ENCODE assay signal across 8 cellular contexts in genomic region chr15:40322531-40323238, GRCh38. TPM values are rescaled to one million over a fixed set of nuclear protein-coding genes. Genes with fewer than 3 reads are reported as not detected.
DNase-seq lines count a peak whose midpoint lies in the region; ATAC-seq, FAIRE-seq and TF ChIP-seq lines count a peak whose summit lies in the region.

No MANE protein-coding gene starts in this region.

- no peaks in the 10 kb centered on the region for H3K9me3 ChIP-seq in keratinocyte (ENCODE audit: control insufficient read depth, low read depth, low read length)
- H3K9me3 ChIP-seq in thoracic aorta: no peaks in the 10 kb centered on the region

- H3K79me2 ChIP-seq in keratinocyte (ENCODE audit: control insufficient read depth, insufficient read depth, low read length): peaks cover 21% of the 10 kb centered on the region

- H3K36me3 ChIP-seq in keratinocyte (ENCODE audit: control insufficient read depth in 2 of 2, extremely low read depth in 1 of 2, insufficient read depth in 2 of 2, low read length in 2 of 2) (peaks cover 0 to 8% of the 10 kb centered on the region in 2 experiments), thoracic aorta (no peaks in the 10 kb centered on the region)

- H3K4me1 ChIP-seq in keratinocyte (ENCODE audit: control insufficient read depth, extremely low read depth, insufficient read depth, low read length) (peaks cover 32% of the 10 kb centered on the region), thoracic aorta (ENCODE audit: control insufficient read depth in 1 of 2, low read depth in 2 of 2) (peaks cover 20 to 41% of the 10 kb centered on the region in 2 donors)

- dilution Hi-C loops in keratinocyte (cut with MboI; ENCODE audit: extremely low pct_ligation_motif_present, low sequenced_read_pairs): no loop called here

- peaks cover 21% of the 10 kb centered on the region for H3K27me3 Mint-ChIP-seq in activated CD4-positive, alpha-beta T cell treated with anti-CD3 and anti-CD28 coated beads, Interleukin-2, amount 10 ng/mL, durations not matched to agents 24 days and 14 days
- H3K27me3 Mint-ChIP-seq in activated naive CD8-positive, alpha-beta T cell treated with anti-CD3 and anti-CD28 coated beads for 36 hours: no peaks in the 10 kb centered on the region

- no peak overlapping the region for H3K9ac ChIP-seq in keratinocyte (ENCODE audit: control insufficient read depth, extremely low read depth, insufficient read depth, low read length)

- no peaks in the 10 kb centered on the region for H3K9me3 Mint-ChIP-seq in activated CD4-positive, alpha-beta T cell treated with anti-CD3 and anti-CD28 coated beads, Interleukin-2, amount 10 ng/mL, durations not matched to agents 24 days and 14 days
- H3K9me3 Mint-ChIP-seq in activated naive CD8-positive, alpha-beta T cell treated with anti-CD3 and anti-CD28 coated beads for 36 hours: no peaks in the 10 kb centered on the region

- intact Hi-C loops in activated CD4-positive, alpha-beta T cell treated with anti-CD3 and anti-CD28 coated beads, Interleukin-2, amount 10 ng/mL, durations not matched to agents 24 days and 14 days (cut with micrococcal nuclease): loop anchor here (1.0 to 5.0 kb wide), 6 partner anchors 12 to 275 kb away; partner anchors contain the start of genes ANKRD63 and PLCB2

- peak overlapping the region; percentile 76 for H3K27ac Mint-ChIP-seq in activated CD4-positive, alpha-beta T cell treated with anti-CD3 and anti-CD28 coated beads, Interleukin-2, amount 10 ng/mL, durations not matched to agents 24 days and 14 days
- H3K27ac Mint-ChIP-seq in activated naive CD8-positive, alpha-beta T cell treated with anti-CD3 and anti-CD28 coated beads for 36 hours: no peak overlapping the region

- no peak overlapping the region for H3K27ac ChIP-seq in keratinocyte (ENCODE audit: control insufficient read depth, insufficient read depth, low read length)
- H3K27ac ChIP-seq in thoracic aorta: peak overlapping the region; percentile 63 to 83

- peak; percentile 45 for ATAC-seq in thoracic aorta (ENCODE audit: insufficient number of reproducible peaks, low FRiP score, low read depth)

- FAIRE-seq in keratinocyte (lab: Jason Lieb, UNC): no peak

- no peak overlapping the region for H2AFZ ChIP-seq in keratinocyte (ENCODE audit: control insufficient read depth, low read length)

- DNase-seq in activated CD4-positive, alpha-beta T cell treated with anti-CD3 and anti-CD28 coated beads, Interleukin-2, amount 10 ng/mL, durations not matched to agents 24 days and 14 days: peak; percentile 61
- no peak for DNase-seq in activated CD4-positive, alpha-beta T cell treated with anti-CD3 and anti-CD28 coated beads for 4 hours
- no peak for DNase-seq in activated naive CD8-positive, alpha-beta T cell treated with anti-CD3 and anti-CD28 coated beads for 36 hours
- DNase-seq in keratinocyte (ENCODE audit: low read depth, low spot score): no peak
- DNase-seq in thoracic aorta (ENCODE audit: low spot score): no peak
- DNase-seq in NCI-H146 (lab: John Stamatoyannopoulos, UW): no peak
- no peak for DNase-seq in GM19238 (ENCODE audit: insufficient read length, low spot score)
- no peak for DNase-seq in HPDE6-E6E7 (ENCODE audit: extremely low spot score)

- H3K4me3 Mint-ChIP-seq in activated CD4-positive, alpha-beta T cell treated with anti-CD3 and anti-CD28 coated beads, Interleukin-2, amount 10 ng/mL, durations not matched to agents 24 days and 14 days: peak overlapping the region; percentile 82
- H3K4me3 Mint-ChIP-seq in activated naive CD8-positive, alpha-beta T cell treated with anti-CD3 and anti-CD28 coated beads for 36 hours: peak overlapping the region; percentile 69

- no peaks in the 10 kb centered on the region for H4K20me1 ChIP-seq in keratinocyte (ENCODE audit: control insufficient read depth, extremely low read depth, insufficient read depth, low read length)

- H3K9me1 ChIP-seq in keratinocyte (ENCODE audit: control insufficient read depth, extremely low read depth, insufficient read depth, low read length): no peaks in the 10 kb centered on the region

- H3K4me3 ChIP-seq in keratinocyte (ENCODE audit: control insufficient read depth in 2 of 3, extremely low read depth in 1 of 3, insufficient read depth in 2 of 3, low read depth in 1 of 3, low read length in 3 of 3) (peak overlapping the region; percentile 42 to 58 (median 48)), thoracic aorta (peak overlapping the region; percentile 62)

- TF ChIP-seq CTCF in keratinocyte (optimal IDR thresholded peaks at IDR 0.05 in 1 of 3, IDR thresholded peaks at IDR 0.05 in 1 of 3, conservative IDR thresholded peaks at IDR 0.05 in 1 of 3; ENCODE audit: extremely low read depth in 1 of 3, insufficient read depth in 2 of 3, low read length in 3 of 3) (no peak), thoracic aorta (IDR thresholded peaks at IDR 0.05) (no peak)

- H3K4me1 Mint-ChIP-seq in activated CD4-positive, alpha-beta T cell treated with anti-CD3 and anti-CD28 coated beads, Interleukin-2, amount 10 ng/mL, durations not matched to agents 24 days and 14 days: peaks cover 26% of the 10 kb centered on the region
- peaks cover 28% of the 10 kb centered on the region for H3K4me1 Mint-ChIP-seq in activated naive CD8-positive, alpha-beta T cell treated with anti-CD3 and anti-CD28 coated beads for 36 hours

- peak overlapping the region; percentile 30 for H3K4me2 ChIP-seq in keratinocyte (ENCODE audit: control insufficient read depth, extremely low read depth, insufficient read depth, low read depth, low read length)

- H3K36me3 Mint-ChIP-seq in activated CD4-positive, alpha-beta T cell treated with anti-CD3 and anti-CD28 coated beads, Interleukin-2, amount 10 ng/mL, durations not matched to agents 24 days and 14 days (ENCODE audit: low read depth): peaks cover 9% of the 10 kb centered on the region
- peaks cover 9% of the 10 kb centered on the region for H3K36me3 Mint-ChIP-seq in activated naive CD8-positive, alpha-beta T cell treated with anti-CD3 and anti-CD28 coated beads for 36 hours

- H3K27me3 ChIP-seq in keratinocyte (ENCODE audit: control insufficient read depth, extremely low read depth, insufficient read depth, low read length): no peaks in the 10 kb centered on the region
- no peaks in the 10 kb centered on the region for H3K27me3 ChIP-seq in thoracic aorta (replicated peaks; ENCODE audit: insufficient read depth)

RNA-seq across cellular contexts. Expression of gene INAFM2, which starts 0.8 kb away (rescaled TPM):
- total RNA-seq in activated CD4-positive, alpha-beta T cell treated with anti-CD3 and anti-CD28 coated beads, Interleukin-2, amount 10 ng/mL, durations not matched to agents 24 days and 14 days: 22.8 and 23.3 TPM in 2 replicates
- total RNA-seq in activated naive CD8-positive, alpha-beta T cell treated with anti-CD3 and anti-CD28 coated beads for 36 hours: 10 to 100 TPM; 13.5 to 15.5 TPM
- 9.1 to 15.2 TPM (median 13.5 TPM) in 3 replicates for polyA plus RNA-seq in keratinocyte
- polyA plus RNA-seq in keratinocyte (2011; ENCODE audit: low read depth): 2.5 TPM
- polyA plus RNA-seq in keratinocyte (2011; cell fraction: cytosol; rRNA removed): 8.5 and 17.1 TPM in 2 replicates
- polyA plus RNA-seq in keratinocyte (2011; cell fraction: nucleus; rRNA removed): 17.2 and 18.4 TPM in 2 replicates
- polyA plus RNA-seq in keratinocyte (2012; ENCODE audit: low replicate concordance): 7.8 and 18.3 TPM in 2 replicates
- polyA minus RNA-seq in keratinocyte: 4.8 to 6.7 TPM (median 6.4 TPM) in 3 replicates
- 10.7 TPM for polyA minus RNA-seq in keratinocyte (2011; cell fraction: cytosol; rRNA and poly(A)+ RNA removed)
- 4.6 and 5.9 TPM in 2 replicates for polyA minus RNA-seq in keratinocyte (2011; cell fraction: nucleus; rRNA and poly(A)+ RNA removed)
- total RNA-seq in thoracic aorta: 10 to 100 TPM; 63.8 to 79.2 TPM

RNA-seq across cellular contexts. Expression of gene PLCB2, which starts 14.9 kb away (rescaled TPM):
- 82.7 and 95.7 TPM in 2 replicates for total RNA-seq in activated CD4-positive, alpha-beta T cell treated with anti-CD3 and anti-CD28 coated beads, Interleukin-2, amount 10 ng/mL, durations not matched to agents 24 days and 14 days
- 10 to 100 TPM; 40.8 to 43.6 TPM for total RNA-seq in activated naive CD8-positive, alpha-beta T cell treated with anti-CD3 and anti-CD28 coated beads for 36 hours
- polyA plus RNA-seq in keratinocyte: 0.52 to 1.1 TPM (median 0.73 TPM) in 3 replicates
- not detected for polyA plus RNA-seq in keratinocyte (2011; ENCODE audit: low read depth)
- polyA plus RNA-seq in keratinocyte (2011; cell fraction: cytosol; rRNA removed): 0.69 and 0.72 TPM in 2 replicates
- 0.73 and 1.3 TPM in 2 replicates for polyA plus RNA-seq in keratinocyte (2011; cell fraction: nucleus; rRNA removed)
- polyA plus RNA-seq in keratinocyte (2012; ENCODE audit: low replicate concordance): 0.23 and 1.4 TPM in 2 replicates
- polyA minus RNA-seq in keratinocyte: 0.40 to 0.69 TPM in 2 of 3 replicates, not detected in the other
- not detected for polyA minus RNA-seq in keratinocyte (2011; cell fraction: cytosol; rRNA and poly(A)+ RNA removed)
- not detected in 2 replicates for polyA minus RNA-seq in keratinocyte (2011; cell fraction: nucleus; rRNA and poly(A)+ RNA removed)
- 10 to 100 TPM; 17.7 to 32.4 TPM for total RNA-seq in thoracic aorta

RNA-seq across cellular contexts. Expression of gene CCDC9B, which starts 18.1 kb away (rescaled TPM):
- 0.21 and 0.54 TPM in 2 replicates for total RNA-seq in activated CD4-positive, alpha-beta T cell treated with anti-CD3 and anti-CD28 coated beads, Interleukin-2, amount 10 ng/mL, durations not matched to agents 24 days and 14 days
- total RNA-seq in activated naive CD8-positive, alpha-beta T cell treated with anti-CD3 and anti-CD28 coated beads for 36 hours: under 1 TPM; 0.24 to 0.62 TPM
- 6.3 to 9.6 TPM (median 7.4 TPM) in 3 replicates for polyA plus RNA-seq in keratinocyte
- polyA plus RNA-seq in keratinocyte (2011; ENCODE audit: low read depth): 32.3 TPM
- 7.6 and 13.9 TPM in 2 replicates for polyA plus RNA-seq in keratinocyte (2011; cell fraction: cytosol; rRNA removed)
- polyA plus RNA-seq in keratinocyte (2011; cell fraction: nucleus; rRNA removed): 105 and 122 TPM in 2 replicates
- 22.8 and 85.9 TPM in 2 replicates for polyA plus RNA-seq in keratinocyte (2012; ENCODE audit: low replicate concordance)
- 27.3 to 109 TPM (median 58.7 TPM) in 3 replicates for polyA minus RNA-seq in keratinocyte
- 16.5 TPM for polyA minus RNA-seq in keratinocyte (2011; cell fraction: cytosol; rRNA and poly(A)+ RNA removed)
- polyA minus RNA-seq in keratinocyte (2011; cell fraction: nucleus; rRNA and poly(A)+ RNA removed): 44.7 and 58.6 TPM in 2 replicates
- total RNA-seq in thoracic aorta: 10 to 100 TPM; 30.1 to 57.1 TPM

RNA-seq across cellular contexts. Expression of gene PHGR1, which starts 28.1 kb away (rescaled TPM):
- total RNA-seq in activated CD4-positive, alpha-beta T cell treated with anti-CD3 and anti-CD28 coated beads, Interleukin-2, amount 10 ng/mL, durations not matched to agents 24 days and 14 days: not detected in 2 replicates
- total RNA-seq in activated naive CD8-positive, alpha-beta T cell treated with anti-CD3 and anti-CD28 coated beads for 36 hours: not detected
- polyA plus RNA-seq in keratinocyte: not detected in 3 replicates
- polyA plus RNA-seq in keratinocyte (2011; ENCODE audit: low read depth): not detected
- not detected in 2 replicates for polyA plus RNA-seq in keratinocyte (2011; cell fraction: cytosol; rRNA removed)
- polyA plus RNA-seq in keratinocyte (2011; cell fraction: nucleus; rRNA removed): not detected in 2 replicates
- not detected in 2 replicates for polyA plus RNA-seq in keratinocyte (2012; ENCODE audit: low replicate concordance)
- not detected in 3 replicates for polyA minus RNA-seq in keratinocyte
- polyA minus RNA-seq in keratinocyte (2011; cell fraction: cytosol; rRNA and poly(A)+ RNA removed): not detected
- not detected in 2 replicates for polyA minus RNA-seq in keratinocyte (2011; cell fraction: nucleus; rRNA and poly(A)+ RNA removed)
- total RNA-seq in thoracic aorta: not detected

RNA-seq across cellular contexts. Expression of gene DISP2, which starts 35.3 kb away (rescaled TPM):
- total RNA-seq in activated CD4-positive, alpha-beta T cell treated with anti-CD3 and anti-CD28 coated beads, Interleukin-2, amount 10 ng/mL, durations not matched to agents 24 days and 14 days: 0.02 and 0.05 TPM in 2 replicates
- under 1 TPM; 0.08 to 0.14 TPM for total RNA-seq in activated naive CD8-positive, alpha-beta T cell treated with anti-CD3 and anti-CD28 coated beads for 36 hours
- polyA plus RNA-seq in keratinocyte: 0.12 to 0.68 TPM (median 0.12 TPM) in 3 replicates
- polyA plus RNA-seq in keratinocyte (2011; ENCODE audit: low read depth): 0.05 TPM
- 0.09 and 0.60 TPM in 2 replicates for polyA plus RNA-seq in keratinocyte (2011; cell fraction: cytosol; rRNA removed)
- 0.97 and 1.1 TPM in 2 replicates for polyA plus RNA-seq in keratinocyte (2011; cell fraction: nucleus; rRNA removed)
- 0.28 and 1.6 TPM in 2 replicates for polyA plus RNA-seq in keratinocyte (2012; ENCODE audit: low replicate concordance)
- 0.26 to 1.2 TPM (median 0.64 TPM) in 3 replicates for polyA minus RNA-seq in keratinocyte
- polyA minus RNA-seq in keratinocyte (2011; cell fraction: cytosol; rRNA and poly(A)+ RNA removed): 0.19 TPM
- polyA minus RNA-seq in keratinocyte (2011; cell fraction: nucleus; rRNA and poly(A)+ RNA removed): 0.54 and 0.74 TPM in 2 replicates
- total RNA-seq in thoracic aorta: under 1 TPM; 0.21 to 0.54 TPM

Comparison
In these comparisons a context has a peak if more than half of its experiments do, and no peak if none do; other contexts are left out.
1. RNA of gene CCDC9B, which starts 18.1 kb away (total RNA-seq): 30.1 to 57.1 TPM in thoracic aorta; 0.24 to 0.62 TPM in activated naive CD8-positive, alpha-beta T cell treated with anti-CD3 and anti-CD28 coated beads for 36 hours and 0.21 to 0.54 TPM in activated CD4-positive, alpha-beta T cell treated with anti-CD3 and anti-CD28 coated beads, Interleukin-2, amount 10 ng/mL, durations not matched to agents 24 days and 14 days; every median in the first group is over 10 times any median in the second.